In genomic region chr2:64653174-64654062, GRCh38 we compare ENCODE assay signal across 8 cellular contexts. TPM values are rescaled to one million over a fixed set of nuclear protein-coding genes. Genes with fewer than 3 reads are reported as not detected.
A peak's percentile ranks its signal among the peaks of the same experiment; 100 is the strongest.
DNase-seq lines count a peak whose midpoint lies in the region; ATAC-seq, FAIRE-seq and TF ChIP-seq lines count a peak whose summit lies in the region.

A gene with protein sequence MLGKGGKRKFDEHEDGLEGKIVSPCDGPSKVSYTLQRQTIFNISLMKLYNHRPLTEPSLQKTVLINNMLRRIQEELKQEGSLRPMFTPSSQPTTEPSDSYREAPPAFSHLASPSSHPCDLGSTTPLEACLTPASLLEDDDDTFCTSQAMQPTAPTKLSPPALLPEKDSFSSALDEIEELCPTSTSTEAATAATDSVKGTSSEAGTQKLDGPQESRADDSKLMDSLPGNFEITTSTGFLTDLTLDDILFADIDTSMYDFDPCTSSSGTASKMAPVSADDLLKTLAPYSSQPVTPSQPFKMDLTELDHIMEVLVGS (minus strand): TSS chr2:64653913. CDS start chr2:64636871, 17,042 bp downstream.

- WGBS in heart right ventricle, 2 donors = 0 to 1% methylated on average over 76 to 106 of the region's 107 CpGs
- under 1% methylated on average over 51 of the region's 107 CpGs for WGBS in prostate gland

- peak; percentile 86 for TF ChIP-seq POLR2A in prostate gland (IDR thresholded peaks at IDR 0.05)

- TF ChIP-seq CTCF in GM12864 (IDR thresholded peaks at IDR 0.05; ENCODE audit: low read depth, low read length, missing control alignments) (no peak), heart right ventricle (IDR thresholded peaks at IDR 0.05) (peak in 6 of 9 donors; percentile 4 to 31 (median 24)), prostate gland (IDR thresholded peaks at IDR 0.05) (peak in 1 of 4 experiments; percentile 2)

- intact Hi-C loops in heart right ventricle (cut with DNase I) = loop anchor here in 8 of 10 donors (1.0 to 5.0 kb wide), 13 partner anchors 79 to 213 kb away; partner anchors contain the start of gene AFTPH (in 1 of the 8)
- intact Hi-C loops in prostate gland (cut with DNase I) = loop anchor here (1.0 to 5.0 kb wide), 2 partner anchors 98 to 201 kb away; partner anchors contain the start of gene LGALSL

- peak; percentile 63 for DNase-seq in GM12864 (ENCODE audit: low read depth)
- peak; percentile 75 for DNase-seq in NCI-H1417 treated with DMSO at 0.1 percent for 48 hours (lab: John Stamatoyannopoulos, UW)
- DNase-seq in T follicular helper cell (ENCODE audit: low read depth) = peak; percentile 83
- DNase-seq in adipocyte (ENCODE audit: low read depth) = peak; percentile 94
- peak; percentile 90 to 92 for DNase-seq in heart right ventricle
- peak; percentile 87 for DNase-seq in prostate gland (ENCODE audit: low spot score)
- DNase-seq in urothelium cell line (ENCODE audit: low spot score) = peak; percentile 98

- H3K27me3 ChIP-seq in adipocyte (replicated peaks; ENCODE audit: control insufficient read depth, insufficient read depth, low read length) (no peaks in the 10 kb centered on the region), heart right ventricle (no peaks in the 10 kb centered on the region), prostate gland (replicated peaks; ENCODE audit: insufficient read depth) (no peaks in the 10 kb centered on the region)

- FAIRE-seq in urothelium cell line (lab: Jason Lieb, UNC) = peak; percentile 9

- no peaks in the 10 kb centered on the region for H3K36me3 ChIP-seq in adipocyte (ENCODE audit: control insufficient read depth, insufficient read depth, low read length, severe bottlenecking)
- H3K36me3 ChIP-seq in heart right ventricle = no peaks in the 10 kb centered on the region
- no peaks in the 10 kb centered on the region for H3K36me3 ChIP-seq in prostate gland

- peak within 1 kb of the TSS; percentile 97 for H3K9ac ChIP-seq in adipocyte (ENCODE audit: low read length)

- peaks cover 50% of the 10 kb centered on the region for H3K4me1 ChIP-seq in adipocyte (ENCODE audit: control insufficient read depth, insufficient read depth, low read length)
- H3K4me1 ChIP-seq in heart right ventricle = peaks cover 0 to 75% (median 57%) of the 10 kb centered on the region in 9 donors
- no peaks in the 10 kb centered on the region for H3K4me1 ChIP-seq in prostate gland (replicated peaks)

- H3K4me3 ChIP-seq in GM12864 (ENCODE audit: low read depth, low read length) = peak within 1 kb of the TSS; percentile 88
- H3K4me3 ChIP-seq in adipocyte (ENCODE audit: low read length) = peak within 1 kb of the TSS; percentile 99
- peak within 1 kb of the TSS; percentile 65 to 99 (median 87) for H3K4me3 ChIP-seq in heart right ventricle
- H3K4me3 ChIP-seq in prostate gland = peak within 1 kb of the TSS; percentile 94 to 96

- ATAC-seq in HG02642 (IDR thresholded peaks at IDR 0.05; ENCODE audit: poor library complexity, unreplicated experiment) (peak; percentile 80), heart right ventricle (peak; percentile 89 to 93 (median 92))

- H3K27ac ChIP-seq in heart right ventricle (peak within 1 kb of the TSS; percentile 92 to 100 (median 99)), prostate gland (peak within 1 kb of the TSS; percentile 99)

- no peaks in the 10 kb centered on the region for H3K9me3 ChIP-seq in adipocyte (ENCODE audit: control insufficient read depth, low read length)
- H3K9me3 ChIP-seq in heart right ventricle = no peaks in the 10 kb centered on the region
- no peaks in the 10 kb centered on the region for H3K9me3 ChIP-seq in prostate gland

RNA-seq across cellular contexts. Expression of the gene that starts here (rescaled TPM):
- total RNA-seq in heart right ventricle (10 to 100 TPM; 11.3 to 20.9 (median 16.6) TPM), prostate gland (10 to 100 TPM; 15.3 to 26.0 TPM)
- 1 to 10 TPM; 5.6 to 6.3 TPM for polyA plus RNA-seq in heart right ventricle

Comparison
In these comparisons a context has a peak if more than half of its experiments do, and no peak if none do; other contexts are left out.
1. Peak in every context shown above with its lines: DNase-seq, ATAC-seq, H3K4me3 ChIP-seq and H3K27ac ChIP-seq.